Comparison of ENCODE assay signal across 13 cellular contexts in the genomic region with DNA sequence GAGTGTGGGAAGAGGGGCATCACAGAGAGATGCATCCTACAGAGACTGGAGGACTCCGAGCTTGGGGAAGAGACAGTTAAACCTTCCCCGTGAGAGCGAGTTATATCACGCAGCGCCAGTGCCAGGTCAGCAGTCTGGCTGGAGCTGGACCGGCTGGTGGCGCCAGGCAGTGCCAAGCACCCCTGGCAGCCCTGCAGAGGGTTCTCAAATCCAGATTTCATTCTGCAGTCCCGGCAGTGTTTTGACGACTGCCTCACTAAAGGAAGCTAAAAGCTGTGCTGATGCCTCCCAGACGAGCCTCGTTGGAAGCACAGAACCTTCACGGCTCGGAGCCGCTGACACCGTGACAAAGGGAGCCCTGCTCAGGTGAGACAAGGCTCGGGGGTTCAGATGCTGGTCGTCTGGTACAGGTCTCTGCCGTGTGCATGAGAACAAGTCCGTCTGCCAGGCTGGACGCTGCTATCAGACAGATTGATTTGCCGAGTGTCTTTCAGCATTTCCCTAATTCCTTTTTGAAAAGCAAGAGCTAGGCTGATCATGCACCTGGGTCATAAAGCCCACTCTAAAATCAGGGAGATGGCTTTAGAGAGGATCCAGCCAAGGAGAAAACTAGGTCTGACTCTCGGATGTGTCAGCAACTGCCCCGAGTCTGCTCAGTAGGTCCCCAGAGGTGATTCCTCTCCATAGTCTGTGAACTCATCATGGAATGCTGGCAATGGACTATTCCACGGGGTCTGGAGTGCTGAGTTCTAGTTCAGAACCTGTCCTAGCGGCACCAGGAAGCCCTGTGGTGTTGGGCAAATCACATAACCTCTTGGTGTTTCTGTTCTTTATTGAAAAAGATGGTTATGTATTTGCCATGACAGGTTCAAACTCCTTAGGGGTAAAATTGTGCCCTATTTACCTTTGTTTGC.
DNase-seq lines count a peak whose midpoint lies in the region; ATAC-seq and TF ChIP-seq lines count a peak whose summit lies in the region.
"Had no signal": no experiment of that assay in that cellular context is flagged by ENCODE, and none has a peak within 500 bp of the region (broad histone marks: within the 10 kb centered on the region; RNA-seq: fewer than 3 reads in every experiment).

No MANE protein-coding gene starts in this region.

- peak; percentile 68 for DNase-seq in DMS53 (lab: John Stamatoyannopoulos, UW)
- DNase-seq in NCI-H69 (lab: John Stamatoyannopoulos, UW), result peak; percentile 78
- peak; percentile 82 for DNase-seq in cardiac septum (ENCODE audit: low spot score)
- DNase-seq in H4 (ENCODE audit: low spot score), result no peak
- DNase-seq in T-helper 1 cell, result no peak
- no peak for DNase-seq in effector memory CD8-positive, alpha-beta T cell
- DNase-seq: activated CD4-positive, alpha-beta T cell treated with anti-CD3 and anti-CD28 coated beads, Interleukin-2, amount 50 U/mL, for 4 hours; erythroblast; NCI-H226 had no signal

- H3K27ac Mint-ChIP-seq in effector memory CD8-positive, alpha-beta T cell, result no peak overlapping the region
- H3K27ac Mint-ChIP-seq: mesothelial cell of epicardium had no signal

- no peaks in the 10 kb centered on the region for H3K36me3 ChIP-seq in parathyroid adenoma (ENCODE audit: control insufficient read depth, insufficient read depth, low read length)
- H3K36me3 ChIP-seq: cardiac muscle cell had no signal

- H3K4me3 ChIP-seq in parathyroid adenoma (ENCODE audit: low read depth, low read length), result no peak overlapping the region
- H3K4me3 ChIP-seq: cardiac muscle cell had no signal

- no peaks in the 10 kb centered on the region for H3K9me3 ChIP-seq in parathyroid adenoma (ENCODE audit: control insufficient read depth, low read length)

- H3K9ac ChIP-seq in parathyroid adenoma, result no peak overlapping the region

- no peaks in the 10 kb centered on the region for H3K27me3 ChIP-seq in parathyroid adenoma (ENCODE audit: control insufficient read depth, insufficient read depth, low read length)
- H3K27me3 ChIP-seq: cardiac muscle cell had no signal

- intact Hi-C loops in cardiac septum (cut with DNase I), result no loop called here

- peaks cover 9 to 30% of the 10 kb centered on the region in 2 donors for H3K9me3 Mint-ChIP-seq in effector memory CD8-positive, alpha-beta T cell

- H3K27ac ChIP-seq in parathyroid adenoma, result no peak overlapping the region
- H3K27ac ChIP-seq: cardiac muscle cell had no signal

- peak overlapping the region; percentile 12 for H3K4me2 ChIP-seq in parathyroid adenoma (ENCODE audit: low read length)

- H3K79me2 ChIP-seq in parathyroid adenoma, result no peaks in the 10 kb centered on the region

- H2AFZ ChIP-seq in parathyroid adenoma, result no peak overlapping the region

- no peaks in the 10 kb centered on the region for H3K27me3 Mint-ChIP-seq in effector memory CD8-positive, alpha-beta T cell

- no peaks in the 10 kb centered on the region for H3K4me1 Mint-ChIP-seq in effector memory CD8-positive, alpha-beta T cell (ENCODE audit: low read depth in 2 of 2)

- no peaks in the 10 kb centered on the region for H3K4me1 ChIP-seq in parathyroid adenoma

- no peak overlapping the region for H3K4me3 Mint-ChIP-seq in effector memory CD8-positive, alpha-beta T cell
- H3K4me3 Mint-ChIP-seq: mesothelial cell of epicardium had no signal

- ATAC-seq in effector memory CD8-positive, alpha-beta T cell (replicated peaks), result no peak
- ATAC-seq in GM18861 (IDR thresholded peaks at IDR 0.05; ENCODE audit: unreplicated experiment), result no peak

- H3K36me3 Mint-ChIP-seq in effector memory CD8-positive, alpha-beta T cell (ENCODE audit: insufficient read depth), result no peaks in the 10 kb centered on the region
- H3K36me3 Mint-ChIP-seq: mesothelial cell of epicardium had no signal

- no peak for TF ChIP-seq CTCF in parathyroid adenoma (IDR thresholded peaks at IDR 0.05)

Comparison
In these comparisons a context has a peak if more than half of its experiments do, and no peak if none do; other contexts are left out.
1. DNase-seq: peak in DMS53 (single experiment), NCI-H69 (single experiment) and cardiac septum (single experiment); none in H4 (single experiment), T-helper 1 cell (0 of 5) and effector memory CD8-positive, alpha-beta T cell (0 of 3).